ENCODE assay signal across 9 cellular contexts in the genomic region with DNA sequence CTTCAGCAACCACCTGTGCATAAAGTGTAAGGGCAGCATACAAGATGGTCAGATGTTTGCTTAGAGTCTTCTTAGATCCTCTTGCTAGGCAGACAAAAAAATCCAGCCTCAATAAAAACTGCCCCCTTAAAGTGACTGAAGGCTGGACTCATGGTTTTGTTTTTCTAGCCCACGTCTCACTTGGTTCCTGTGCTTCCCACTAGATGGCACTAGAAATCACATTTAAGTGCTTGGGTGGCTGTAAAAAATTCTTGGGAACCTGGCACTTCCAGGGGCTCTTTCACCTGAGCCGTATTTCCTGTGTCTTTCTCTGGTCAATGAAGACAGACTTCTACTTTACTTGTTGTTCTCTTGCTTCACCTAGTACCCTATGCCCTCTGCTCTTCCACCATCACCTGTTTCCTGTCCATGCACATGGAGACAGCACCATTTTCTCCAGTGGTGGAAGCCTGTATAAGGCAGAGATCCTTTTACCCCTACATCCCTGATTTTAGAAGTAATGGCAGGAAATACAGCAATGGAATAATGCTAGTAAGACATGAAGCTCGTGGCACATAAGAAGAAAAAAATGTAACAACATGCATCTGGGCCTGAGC. TPM values are rescaled to one million over a fixed set of nuclear protein-coding genes. Genes with fewer than 3 reads are reported as not detected.
A peak's percentile ranks its signal among the peaks of the same experiment; 100 is the strongest.
DNase-seq lines count a peak whose midpoint lies in the region; ATAC-seq and TF ChIP-seq lines count a peak whose summit lies in the region.
"Had no signal": no experiment of that assay in that cellular context is flagged by ENCODE, and none has a peak within 500 bp of the region (broad histone marks: within the 10 kb centered on the region; RNA-seq: fewer than 3 reads in every experiment).

No MANE protein-coding gene starts in this region.

- no peak overlapping the region for H3K4ac ChIP-seq in mesenchymal stem cell (ENCODE audit: low read depth in 1 of 2, low read length in 2 of 2)

- no peak overlapping the region for H4K8ac ChIP-seq in mesenchymal stem cell (ENCODE audit: low read length)

- no peak overlapping the region for H3K18ac ChIP-seq in mesenchymal stem cell (ENCODE audit: low read depth in 1 of 2, low read length in 2 of 2)

- intact Hi-C loops in dorsolateral prefrontal cortex (cut with DNase I) = loop anchor here (5.0 to 10.0 kb wide), 5 partner anchors 101 to 733 kb away; a partner anchor contains a TSS

- H3K9ac ChIP-seq in OCI-LY1 (ENCODE audit: low read length) = no peak overlapping the region
- peak overlapping the region; percentile 17 for H3K9ac ChIP-seq in mesenchymal stem cell (ENCODE audit: low read length)

- no peaks in the 10 kb centered on the region for H3K9me2 ChIP-seq in OCI-LY1 (ENCODE audit: low read depth, low read length)

- H3K14ac ChIP-seq in mesenchymal stem cell (ENCODE audit: low read length in 2 of 2) = no peak overlapping the region

- no peaks in the 10 kb centered on the region for H4K20me1 ChIP-seq in OCI-LY1 (ENCODE audit: insufficient read depth, low read length)

- no peak overlapping the region for H2AK5ac ChIP-seq in mesenchymal stem cell (ENCODE audit: low read length, severe bottlenecking)

- H3K79me1 ChIP-seq in mesenchymal stem cell (replicated peaks; ENCODE audit: low read length, poor library complexity, severe bottlenecking) = no peaks in the 10 kb centered on the region

- H3K79me2 ChIP-seq in OCI-LY1 (ENCODE audit: insufficient read depth, low read length) = no peaks in the 10 kb centered on the region

- WGBS in mesenchymal stem cell = 23% methylated on average over 3 of the region's 3 CpGs

- no peak for ATAC-seq in GM21737 (IDR thresholded peaks at IDR 0.05; ENCODE audit: unreplicated experiment)
- no peak for ATAC-seq in GM18498 (IDR thresholded peaks at IDR 0.05; ENCODE audit: unreplicated experiment)

- H3F3A ChIP-seq in OCI-LY1 (ENCODE audit: insufficient read depth, low read length) = no peaks in the 10 kb centered on the region

- H3K9me3 ChIP-seq in OCI-LY1 (ENCODE audit: low read length) = no peaks in the 10 kb centered on the region
- no peaks in the 10 kb centered on the region for H3K9me3 ChIP-seq in mesenchymal stem cell (ENCODE audit: control insufficient read depth, low read length)
- H3K9me3 ChIP-seq: SJSA1 had no signal

- no peak overlapping the region for H3K4me2 ChIP-seq in OCI-LY1 (ENCODE audit: low read length)
- H3K4me2 ChIP-seq in mesenchymal stem cell (ENCODE audit: low read length, poor library complexity, severe bottlenecking) = no peak overlapping the region

- DNase-seq in DMS153 (lab: John Stamatoyannopoulos, UW) (peak; percentile 70), HT1080 (ENCODE audit: low read depth) (peak; percentile 52), dorsolateral prefrontal cortex (peak in 2 of 10 donors; percentile 10 to 38), mesenchymal stem cell (peak; percentile 58)
- DNase-seq in effector CD8-positive, alpha-beta T cell (lab: John Stamatoyannopoulos, UW) = no peak

- H4K91ac ChIP-seq in mesenchymal stem cell (ENCODE audit: low read length) = no peak overlapping the region

- H3K27me3 ChIP-seq in OCI-LY1 (ENCODE audit: insufficient read depth, low read length) = no peaks in the 10 kb centered on the region
- no peaks in the 10 kb centered on the region for H3K27me3 ChIP-seq in dorsolateral prefrontal cortex
- no peaks in the 10 kb centered on the region for H3K27me3 ChIP-seq in mesenchymal stem cell (ENCODE audit: control insufficient read depth in 1 of 2, insufficient read depth in 1 of 2, low read length in 2 of 2)
- H3K27me3 ChIP-seq: SJSA1 had no signal

- H2BK120ac ChIP-seq in mesenchymal stem cell (ENCODE audit: low read depth, low read length) = no peak overlapping the region

- TF ChIP-seq CTCF in OCI-LY1 (IDR thresholded peaks at IDR 0.05; ENCODE audit: low read length) (peak; percentile 78), dorsolateral prefrontal cortex (IDR thresholded peaks at IDR 0.05 in 54 of 56, conservative IDR thresholded peaks at IDR 0.05 in 2 of 56; ENCODE audit: low read depth in 1 of 56, partially characterized antibody in 56 of 56) (peak; percentile 64 to 96 (median 88))

- H3K4me3 ChIP-seq in OCI-LY1 (ENCODE audit: low read depth, low read length, poor library complexity, severe bottlenecking) = no peak overlapping the region
- no peak overlapping the region for H3K4me3 ChIP-seq in dorsolateral prefrontal cortex
- H3K4me3 ChIP-seq in mesenchymal stem cell (ENCODE audit: insufficient read depth in 1 of 2, low read depth in 1 of 2, low read length in 2 of 2) = no peak overlapping the region
- H3K4me3 ChIP-seq: SJSA1 had no signal

- H2BK12ac ChIP-seq in mesenchymal stem cell (ENCODE audit: low read length in 2 of 2) = no peak overlapping the region

- no peak overlapping the region for H2BK5ac ChIP-seq in mesenchymal stem cell (ENCODE audit: low read depth, low read length, poor library complexity, severe bottlenecking)

- H3K36me3 ChIP-seq in OCI-LY1 (ENCODE audit: insufficient read depth, low read length) (peaks cover 17% of the 10 kb centered on the region; the same call in 1 of the 2 replicates), mesenchymal stem cell (ENCODE audit: control insufficient read depth in 1 of 2, insufficient read depth in 2 of 2, low read depth in 1 of 2, low read length in 2 of 2) (peaks cover 9 to 14% of the 10 kb centered on the region in 2 experiments)

- no peak overlapping the region for H3K23ac ChIP-seq in mesenchymal stem cell (ENCODE audit: low read length in 2 of 2)

- H2AFZ ChIP-seq in OCI-LY1 (ENCODE audit: low read length) (no peak overlapping the region), mesenchymal stem cell (ENCODE audit: low read depth, low read length) (no peak overlapping the region)

- no peak overlapping the region for H3K27ac ChIP-seq in OCI-LY1 (ENCODE audit: low read depth, low read length, poor library complexity, severe bottlenecking)
- H3K27ac ChIP-seq in dorsolateral prefrontal cortex = peak overlapping the region in 37 of 59 donors; percentile 3 to 76 (median 53)
- no peak overlapping the region for H3K27ac ChIP-seq in mesenchymal stem cell (ENCODE audit: low read length, poor library complexity, severe bottlenecking)
- H3K27ac ChIP-seq: SJSA1 had no signal

- peaks cover 9% of the 10 kb centered on the region for H3K4me1 ChIP-seq in OCI-LY1 (ENCODE audit: insufficient read depth, low read length, severe bottlenecking)
- no peaks in the 10 kb centered on the region for H3K4me1 ChIP-seq in mesenchymal stem cell (ENCODE audit: control insufficient read depth, insufficient read depth, low read depth, low read length)

- no peak overlapping the region for H2BK15ac ChIP-seq in mesenchymal stem cell (ENCODE audit: low read depth, poor library complexity, severe bottlenecking)

RNA-seq across cellular contexts. Expression of a gene that starts 20.0 kb away (rescaled TPM):
- total RNA-seq in HT1080 (2014; rRNA removed; shearing (Covaris generic)) = 64.8 and 87.6 TPM in 2 replicates
- 43.2 and 47.7 TPM in 2 replicates for polyA plus RNA-seq in HT1080 (2015; cell fraction: cytosol; rRNA removed)
- polyA plus RNA-seq in HT1080 (2015; cell fraction: nucleus; rRNA removed) = 56.2 and 67.7 TPM in 2 replicates
- 10 to 100 TPM; 17.7 to 35.2 (median 25.0) TPM for total RNA-seq in dorsolateral prefrontal cortex
- 10.4 TPM for polyA plus RNA-seq in mesenchymal stem cell (2013, experiment 1 of 2)
- 11.3 TPM for polyA plus RNA-seq in mesenchymal stem cell (2013, experiment 2 of 2)

RNA-seq across cellular contexts. Expression of a gene that starts 39.8 kb away (rescaled TPM):
- total RNA-seq in HT1080 (2014; rRNA removed; shearing (Covaris generic)) = 1.6 and 1.8 TPM in 2 replicates
- 0.80 and 0.84 TPM in 2 replicates for polyA plus RNA-seq in HT1080 (2015; cell fraction: cytosol; rRNA removed)
- polyA plus RNA-seq in HT1080 (2015; cell fraction: nucleus; rRNA removed) = 0.84 and 1.1 TPM in 2 replicates
- 100 to 1,000 TPM in 119 of 120 experiments, 10 to 100 TPM in 1; 79.4 to 235 (median 160) TPM for total RNA-seq in dorsolateral prefrontal cortex
- polyA plus RNA-seq in mesenchymal stem cell (2013, experiment 1 of 2) = 1.3 TPM
- polyA plus RNA-seq in mesenchymal stem cell (2013, experiment 2 of 2) = 1.1 TPM

RNA-seq across cellular contexts. Expression of a gene that starts 59.6 kb away (rescaled TPM):
- 2.0 and 5.6 TPM in 2 replicates for total RNA-seq in HT1080 (2014; rRNA removed; shearing (Covaris generic))
- polyA plus RNA-seq in HT1080 (2015; cell fraction: cytosol; rRNA removed) = 8.9 and 9.3 TPM in 2 replicates
- polyA plus RNA-seq in HT1080 (2015; cell fraction: nucleus; rRNA removed) = 10.3 and 13.1 TPM in 2 replicates
- total RNA-seq in dorsolateral prefrontal cortex = 10 to 100 TPM; 21.0 to 40.2 (median 29.5) TPM
- polyA plus RNA-seq in mesenchymal stem cell (2013, experiment 1 of 2) = 8.6 TPM
- 9.3 TPM for polyA plus RNA-seq in mesenchymal stem cell (2013, experiment 2 of 2)

Comparison
In these comparisons a context has a peak if more than half of its experiments do, and no peak if none do; other contexts are left out.
1. H3K27ac ChIP-seq: peak in dorsolateral prefrontal cortex (37 of 59); none in OCI-LY1 (single experiment) and mesenchymal stem cell (single experiment).
2. RNA of a gene that starts 39.8 kb away (total RNA-seq): 79.4 to 235 TPM in dorsolateral prefrontal cortex; 1.6 to 1.8 TPM in HT1080; every median in the first group is over 10 times any median in the second.